In genomic region chr3:167733961-167734497, GRCh38 we compare ENCODE assay signal across 8 cellular contexts. TPM values are rescaled to one million over a fixed set of nuclear protein-coding genes. Genes with fewer than 3 reads are reported as not detected.
A peak's percentile ranks its signal among the peaks of the same experiment; 100 is the strongest.
DNase-seq lines count a peak whose midpoint lies in the region; ATAC-seq and TF ChIP-seq lines count a peak whose summit lies in the region.

No MANE protein-coding gene starts in this region.

- no peaks in the 10 kb centered on the region for H3K27me3 ChIP-seq in RWPE2 (ENCODE audit: insufficient read depth, poor library complexity, severe bottlenecking)
- H3K27me3 ChIP-seq in foreskin keratinocyte, result no peaks in the 10 kb centered on the region
- H3K27me3 ChIP-seq in stomach smooth muscle (ENCODE audit: control insufficient read depth in 1 of 2, insufficient read depth in 2 of 2, low read length in 2 of 2), result no peaks in the 10 kb centered on the region

- no peaks in the 10 kb centered on the region for H3K9me3 ChIP-seq in RWPE2 (ENCODE audit: severe bottlenecking)
- no peaks in the 10 kb centered on the region for H3K9me3 ChIP-seq in stomach smooth muscle (ENCODE audit: control insufficient read depth in 2 of 2, low read length in 2 of 2)

- TF ChIP-seq CTCF in RWPE2 (IDR thresholded peaks at IDR 0.05; ENCODE audit: poor library complexity, severe bottlenecking), result no peak
- TF ChIP-seq CTCF in foreskin keratinocyte (conservative IDR thresholded peaks at IDR 0.05), result no peak

- ATAC-seq in RWPE2 (ENCODE audit: low read depth) (no peak; the same call in 1 of the 3 replicates), foreskin keratinocyte (no peak), HG03159 (IDR thresholded peaks at IDR 0.05; ENCODE audit: unreplicated experiment) (no peak)

- H3K4me3 ChIP-seq in RWPE2 (ENCODE audit: severe bottlenecking) (peak overlapping the region; percentile 65), stomach smooth muscle (ENCODE audit: low read length in 2 of 2) (peak overlapping the region; percentile 92)

- peaks cover 16% of the 10 kb centered on the region for H3K36me3 ChIP-seq in RWPE2 (ENCODE audit: low read depth)
- peaks cover 0 to 4% of the 10 kb centered on the region in 2 donors for H3K36me3 ChIP-seq in stomach smooth muscle (ENCODE audit: control insufficient read depth in 2 of 2, insufficient read depth in 2 of 2, low read length in 2 of 2)

- H3K27ac ChIP-seq in RWPE2 (ENCODE audit: poor library complexity, severe bottlenecking) (peak overlapping the region; percentile 88), foreskin keratinocyte (peak overlapping the region; percentile 59), stomach smooth muscle (ENCODE audit: low read length) (peak overlapping the region; percentile 74)

- H3K9ac ChIP-seq in stomach smooth muscle (ENCODE audit: low read length in 2 of 2), result peak overlapping the region; percentile 85 to 88

- H3K4me1 ChIP-seq in RWPE2 (ENCODE audit: insufficient read depth, poor library complexity, severe bottlenecking) (peaks cover 27% of the 10 kb centered on the region), foreskin keratinocyte (peaks cover 15% of the 10 kb centered on the region), stomach smooth muscle (ENCODE audit: control insufficient read depth, insufficient read depth, low read length) (peaks cover 7% of the 10 kb centered on the region)

- DNase-seq in NCI-H2107 treated with DMSO at 0.1 percent for 48 hours (lab: John Stamatoyannopoulos, UW; ENCODE audit: unreplicated experiment) (peak; percentile 38), NCI-H2107 (lab: John Stamatoyannopoulos, UW) (no peak), RWPE2 (ENCODE audit: low spot score) (no peak), foreskin keratinocyte (peak in 1 of 2 donors; percentile 20), NCI-H345 treated with DMSO at 0.1 percent for 48 hours (lab: John Stamatoyannopoulos, UW; ENCODE audit: unreplicated experiment) (no peak), activated gamma-delta T cell (lab: John Stamatoyannopoulos, UW) (no peak)

RNA-seq across cellular contexts. Expression of gene PDCD10, which starts 0.7 kb away (rescaled TPM):
- total RNA-seq in foreskin keratinocyte, result 82.7 and 83.5 TPM in 2 replicates
- polyA plus RNA-seq in foreskin keratinocyte, result 68.2 and 83.4 TPM in 2 replicates

RNA-seq across cellular contexts. Expression of gene SERPINI1, which starts 1.5 kb away (rescaled TPM):
- 3.0 and 4.1 TPM in 2 replicates for total RNA-seq in foreskin keratinocyte
- polyA plus RNA-seq in foreskin keratinocyte, result 2.4 and 3.4 TPM in 2 replicates
